19 cellular contexts compared by ENCODE assay signal in genomic region chr17:82890926-82891678, GRCh38. TPM values are rescaled to one million over a fixed set of nuclear protein-coding genes. Genes with fewer than 3 reads are reported as not detected.
DNase-seq lines count a peak whose midpoint lies in the region; ATAC-seq and TF ChIP-seq lines count a peak whose summit lies in the region.
"Had no signal": no experiment of that assay in that cellular context is flagged by ENCODE, and none has a peak within 500 bp of the region (broad histone marks: within the 10 kb centered on the region; RNA-seq: fewer than 3 reads in every experiment).

No MANE protein-coding gene starts in this region.

- 0 out of 22 replicates have a peak overlapping the region, but pooled peaks of 1 of the 11 experiments have one; percentile 11 for H3K27ac ChIP-seq in BLaER1 treated with 17β-estradiol and CSF1 and Interleukin-3, amounts not matched to agents 10 nM and 100 nM
- peak overlapping the region; percentile 28 to 52 (median 44) for H3K27ac ChIP-seq in esophagus muscularis mucosa (replicated peaks in 1 of 4)
- H3K27ac ChIP-seq: SJCRH30 had no signal

- ATAC-seq in HG02642 (IDR thresholded peaks at IDR 0.05; ENCODE audit: poor library complexity, unreplicated experiment): no peak
- ATAC-seq: esophagus mucosa, right cardiac atrium had no signal

- no peaks in the 10 kb centered on the region for H3K9me3 ChIP-seq in BLaER1 treated with 17β-estradiol and CSF1 and Interleukin-3, amounts not matched to agents 10 nM and 100 nM (replicated peaks in 1 of 11)
- H3K9me3 ChIP-seq in Caco-2 (no peaks in the 10 kb centered on the region), esophagus muscularis mucosa (no peaks in the 10 kb centered on the region)
- H3K9me3 ChIP-seq: SJCRH30, uterus had no signal

- TF ChIP-seq POLR2A in esophagus muscularis mucosa (IDR thresholded peaks at IDR 0.05; ENCODE audit: low read depth): no peak

- H3K27me3 ChIP-seq in BLaER1 treated with 17β-estradiol and CSF1 and Interleukin-3, amounts not matched to agents 10 nM and 100 nM: peaks cover 0 to 7% (median 0%) of the 10 kb centered on the region in 11 experiments; a peak in 1 of 22 replicates
- no peaks in the 10 kb centered on the region for H3K27me3 ChIP-seq in Caco-2 (replicated peaks; ENCODE audit: control insufficient read depth, insufficient read depth, low read length)
- H3K27me3 ChIP-seq in esophagus muscularis mucosa: no peaks in the 10 kb centered on the region
- H3K27me3 ChIP-seq: SJCRH30, uterus had no signal

- TF ChIP-seq EP300 in esophagus muscularis mucosa (IDR thresholded peaks at IDR 0.05): no peak

- peak overlapping the region; percentile 94 for H3K27ac Mint-ChIP-seq in Caco-2 (ENCODE audit: unreplicated experiment)
- peak overlapping the region; percentile 99 for H3K27ac Mint-ChIP-seq in progenitor cell of endocrine pancreas
- H3K27ac Mint-ChIP-seq: activated CD4-positive, alpha-beta memory T cell treated with anti-CD3 and anti-CD28 coated beads, Interleukin-2, amount 10 ng/mL, durations not matched to agents 7 days and 5 days had no signal

- H3K27me3 Mint-ChIP-seq in Caco-2 (ENCODE audit: insufficient read depth, unreplicated experiment) (no peaks in the 10 kb centered on the region), progenitor cell of endocrine pancreas (no peaks in the 10 kb centered on the region)
- H3K27me3 Mint-ChIP-seq: activated CD4-positive, alpha-beta memory T cell treated with anti-CD3 and anti-CD28 coated beads, Interleukin-2, amount 10 ng/mL, durations not matched to agents 7 days and 5 days had no signal

- H3K4me1 Mint-ChIP-seq in Caco-2 (ENCODE audit: low read depth, unreplicated experiment): peaks cover 44% of the 10 kb centered on the region
- H3K4me1 Mint-ChIP-seq in progenitor cell of endocrine pancreas (ENCODE audit: low read depth): peaks cover 61% of the 10 kb centered on the region

- no peak for DNase-seq in Caco-2
- DNase-seq in esophagus muscularis mucosa (ENCODE audit: extremely low spot score): no peak
- DNase-seq in progenitor cell of endocrine pancreas (ENCODE audit: low spot score, unreplicated experiment): no peak
- no peak for DNase-seq in HK-2 (ENCODE audit: unreplicated experiment)
- no peak for DNase-seq in C1 segment of cervical spinal cord (lab: John Stamatoyannopoulos, UW)
- DNase-seq: activated CD4-positive, alpha-beta memory T cell treated with anti-CD3 and anti-CD28 coated beads, Interleukin-2, amount 10 ng/mL, durations not matched to agents 7 days and 5 days; cortex of kidney; hippocampal formation; KBM-7; left cardiac atrium; NCI-H1092; NCI-H345; SJCRH30; uterus had no signal

- 85% methylated on average over 25 of the region's 29 CpGs for WGBS in esophagus muscularis mucosa

- TF ChIP-seq CTCF in Caco-2 (IDR thresholded peaks at IDR 0.05; ENCODE audit: insufficient read depth in 1 of 2, low read depth in 1 of 2, low read length in 1 of 2, severe bottlenecking in 1 of 2, unreplicated experiment in 1 of 2) (no peak), esophagus muscularis mucosa (IDR thresholded peaks at IDR 0.05) (no peak), progenitor cell of endocrine pancreas (IDR thresholded peaks at IDR 0.05; ENCODE audit: unreplicated experiment) (no peak)

- BruUV-seq in Caco-2 (replicated peaks; lab: Mats Ljungman, UMichigan): no TSS peak

- peaks cover 69 to 97% (median 95%) of the 10 kb centered on the region in 10 experiments for H3K4me1 ChIP-seq in BLaER1 treated with 17β-estradiol and CSF1 and Interleukin-3, amounts not matched to agents 10 nM and 100 nM
- peaks cover 40% of the 10 kb centered on the region for H3K4me1 ChIP-seq in Caco-2
- peaks cover 22 to 49% (median 38%) of the 10 kb centered on the region in 4 donors for H3K4me1 ChIP-seq in esophagus muscularis mucosa
- H3K4me1 ChIP-seq: uterus had no signal

- no peak overlapping the region for H3K4me3 Mint-ChIP-seq in Caco-2 (ENCODE audit: unreplicated experiment)
- H3K4me3 Mint-ChIP-seq in progenitor cell of endocrine pancreas (ENCODE audit: low read depth): no peak overlapping the region
- H3K4me3 Mint-ChIP-seq: activated CD4-positive, alpha-beta memory T cell treated with anti-CD3 and anti-CD28 coated beads, Interleukin-2, amount 10 ng/mL, durations not matched to agents 7 days and 5 days; CD14-positive monocyte had no signal

- POLR2A ChIA-PET in Caco-2 (lab: Charles Lee): no interaction called here

- H3K36me3 ChIP-seq in BLaER1 treated with 17β-estradiol and CSF1 and Interleukin-3, amounts not matched to agents 10 nM and 100 nM: peaks cover 21 to 55% (median 35%) of the 10 kb centered on the region in 11 experiments; a peak in 21 of 22 replicates
- peaks cover 1% of the 10 kb centered on the region for H3K36me3 ChIP-seq in Caco-2 (ENCODE audit: control insufficient read depth, insufficient read depth, low read length)
- H3K36me3 ChIP-seq in esophagus muscularis mucosa: peaks cover 0 to 38% (median 33%) of the 10 kb centered on the region in 4 donors
- H3K36me3 ChIP-seq: uterus had no signal

- CTCF ChIA-PET in Caco-2 (lab: Charles Lee): interaction anchor here (1.0 kb wide), 1 partner anchor 14 kb away, joined by 4 read pairs; no protein-coding TSS in a partner anchor

- peak overlapping the region in 10 of 11 experiments; percentile 13 to 93 (median 84); a peak in 17 of 22 replicates for H3K4me2 ChIP-seq in BLaER1 treated with 17β-estradiol and CSF1 and Interleukin-3, amounts not matched to agents 10 nM and 100 nM

- H3K9me3 Mint-ChIP-seq in Caco-2 (ENCODE audit: unreplicated experiment) (peaks cover 7% of the 10 kb centered on the region), progenitor cell of endocrine pancreas (ENCODE audit: low read depth) (peaks cover 6% of the 10 kb centered on the region)
- H3K9me3 Mint-ChIP-seq: activated CD4-positive, alpha-beta memory T cell treated with anti-CD3 and anti-CD28 coated beads, Interleukin-2, amount 10 ng/mL, durations not matched to agents 7 days and 5 days had no signal

- no peak overlapping the region for H3K4me3 ChIP-seq in BLaER1 treated with 17β-estradiol and CSF1 and Interleukin-3, amounts not matched to agents 10 nM and 100 nM
- H3K4me3 ChIP-seq in Caco-2 (ENCODE audit: low read depth, low read length) (no peak overlapping the region), esophagus muscularis mucosa (no peak overlapping the region)
- H3K4me3 ChIP-seq: SJCRH30, uterus had no signal

- H4K20me1 ChIP-seq in BLaER1 treated with 17β-estradiol and CSF1 and Interleukin-3, amounts not matched to agents 10 nM and 100 nM: peaks cover 0 to 64% (median 28%) of the 10 kb centered on the region in 11 experiments; a peak in 14 of 22 replicates

- intact Hi-C loops in Caco-2 (cut with micrococcal nuclease; ENCODE audit: unreplicated experiment) (no loop called here), esophagus muscularis mucosa (cut with DNase I) (no loop called here)

- H3K9ac ChIP-seq in BLaER1 treated with 17β-estradiol and CSF1 and Interleukin-3, amounts not matched to agents 10 nM and 100 nM: 0 out of 22 replicates have a peak overlapping the region, but pooled peaks of 1 of the 11 experiments have one; percentile 17

- peaks cover 61% of the 10 kb centered on the region for H3K36me3 Mint-ChIP-seq in Caco-2 (ENCODE audit: insufficient read depth, unreplicated experiment)
- peaks cover 14% of the 10 kb centered on the region for H3K36me3 Mint-ChIP-seq in progenitor cell of endocrine pancreas (ENCODE audit: insufficient read depth)

RNA-seq across cellular contexts. Expression of gene ZNF750, which starts 51.3 kb away (rescaled TPM):
- total RNA-seq in Caco-2 (2022) (0.14 and 0.19 TPM in 2 replicates), esophagus muscularis mucosa (not detected), progenitor cell of endocrine pancreas (0.07 and 0.11 TPM in 2 replicates)
- total RNA-seq: activated CD4-positive, alpha-beta memory T cell treated with anti-CD3 and anti-CD28 coated beads, Interleukin-2, amount 10 ng/mL, durations not matched to agents 7 days and 5 days; left cardiac atrium; right cardiac atrium; SJCRH30 had no signal
